21 cellular contexts compared by ENCODE assay signal in the genomic region with DNA sequence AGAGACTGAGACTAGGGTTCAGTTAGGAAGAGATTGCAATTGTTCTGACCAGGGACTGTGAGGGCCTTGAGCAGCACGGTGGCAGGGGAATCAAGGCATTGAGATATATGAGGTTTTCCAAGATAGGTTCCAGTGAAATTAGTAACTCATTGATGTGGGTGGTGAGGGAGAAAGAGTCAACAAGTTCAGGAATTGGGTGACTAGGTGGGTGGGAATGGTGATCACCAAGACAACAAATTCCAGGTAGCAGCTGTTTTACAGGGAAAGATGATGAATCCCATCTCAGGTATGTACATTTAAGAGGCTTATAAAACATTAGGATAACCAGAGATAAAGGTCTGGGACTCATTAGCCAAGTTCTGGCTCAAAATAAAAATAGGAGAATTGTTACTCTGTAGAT.
A peak's percentile ranks its signal among the peaks of the same experiment; 100 is the strongest.
DNase-seq lines count a peak whose midpoint lies in the region; ATAC-seq and TF ChIP-seq lines count a peak whose summit lies in the region.
"Had no signal": no experiment of that assay in that cellular context is flagged by ENCODE, and none has a peak within 500 bp of the region (broad histone marks: within the 10 kb centered on the region; RNA-seq: fewer than 3 reads in every experiment).

No MANE protein-coding gene starts in this region.

- H3K23ac ChIP-seq in trophoblast cell (ENCODE audit: low read length), result no peak overlapping the region

- WGBS in esophagus muscularis mucosa, result 100% methylated on average over 1 of the region's 1 CpG
- WGBS in trophoblast cell (ENCODE audit: extremely low coverage, insufficient coverage, insufficient read length), result no CpG with 5 or more reads among the region's 1 CpG

- peak; percentile 31 for DNase-seq in HT-29 (ENCODE audit: low spot score)
- peak; percentile 71 for DNase-seq in RWPE1 (ENCODE audit: low spot score)
- peak; percentile 80 for DNase-seq in esophagus muscularis mucosa (ENCODE audit: extremely low spot score)
- peak; percentile 82 to 93 for DNase-seq in trophoblast cell
- DNase-seq in lower lobe of right lung, result no peak
- DNase-seq in neural progenitor cell (ENCODE audit: low spot score), result no peak
- DNase-seq in stimulated activated naive B cell treated with anti-CD40 and anti-IgM and Interleukin-4, amounts not matched to agents 10 μg/mL and 1 μg/mL and 100 μg/mL, for 72 hours, result no peak
- DNase-seq: Caco-2; CD8-positive, alpha-beta T cell; GF-D8; H9; KG1; MM.1S; NCI-H2029; NCI-H446; NCI-H524 treated with DMSO at 0.1 percent for 48 hours; RPMI8226; SHP77 treated with DMSO at 0.1 percent for 48 hours had no signal

- H3F3A ChIP-seq in neural progenitor cell (ENCODE audit: low read depth), result no peaks in the 10 kb centered on the region

- no peaks in the 10 kb centered on the region for H3K4me1 ChIP-seq in esophagus muscularis mucosa
- H3K4me1 ChIP-seq in trophoblast cell (ENCODE audit: control insufficient read depth in 1 of 2, insufficient read depth in 2 of 2, low read length in 2 of 2), result no peaks in the 10 kb centered on the region
- H3K4me1 ChIP-seq in lower lobe of right lung, result no peaks in the 10 kb centered on the region
- H3K4me1 ChIP-seq in neural progenitor cell, result no peaks in the 10 kb centered on the region
- H3K4me1 ChIP-seq: Caco-2 had no signal

- H4K8ac ChIP-seq in trophoblast cell (ENCODE audit: low read depth, low read length), result no peak overlapping the region

- intact Hi-C loops in esophagus muscularis mucosa (cut with DNase I), result no loop called here
- intact Hi-C loops in lower lobe of right lung (cut with DNase I), result no loop called here

- H3K36me3 Mint-ChIP-seq in neural progenitor cell, result no peaks in the 10 kb centered on the region
- H3K36me3 Mint-ChIP-seq in stimulated activated naive B cell treated with anti-CD40 and anti-IgM and Interleukin-4, amounts not matched to agents 10 μg/mL and 1 μg/mL and 100 μg/mL, for 72 hours, result no peaks in the 10 kb centered on the region
- H3K36me3 Mint-ChIP-seq: CD8-positive, alpha-beta T cell had no signal

- H3K79me1 ChIP-seq in trophoblast cell (ENCODE audit: low read length), result no peaks in the 10 kb centered on the region

- no peak overlapping the region for H2BK12ac ChIP-seq in trophoblast cell (ENCODE audit: low read length)

- H3K9me3 Mint-ChIP-seq in neural progenitor cell, result no peaks in the 10 kb centered on the region
- H3K9me3 Mint-ChIP-seq in stimulated activated naive B cell treated with anti-CD40 and anti-IgM and Interleukin-4, amounts not matched to agents 10 μg/mL and 1 μg/mL and 100 μg/mL, for 72 hours, result no peaks in the 10 kb centered on the region
- H3K9me3 Mint-ChIP-seq: GM23338, H9 had no signal

- H3K4me3 ChIP-seq in esophagus muscularis mucosa, result no peak overlapping the region
- H3K4me3 ChIP-seq in trophoblast cell (ENCODE audit: low read depth, low read length), result no peak overlapping the region
- no peak overlapping the region for H3K4me3 ChIP-seq in lower lobe of right lung
- no peak overlapping the region for H3K4me3 ChIP-seq in neural progenitor cell
- H3K4me3 ChIP-seq: GM23338 had no signal

- H3K9ac ChIP-seq in trophoblast cell (ENCODE audit: low read length), result no peak overlapping the region
- no peak overlapping the region for H3K9ac ChIP-seq in neural progenitor cell

- no peak overlapping the region for H3K4ac ChIP-seq in trophoblast cell (ENCODE audit: low read depth, low read length)

- POLR2A ChIA-PET in RWPE1 (lab: Yijun Ruan, JAX; ENCODE audit: low non-redundant PET), result no interaction called here

- no peak overlapping the region for H3K27ac Mint-ChIP-seq in neural progenitor cell
- no peak overlapping the region for H3K27ac Mint-ChIP-seq in stimulated activated naive B cell treated with anti-CD40 and anti-IgM and Interleukin-4, amounts not matched to agents 10 μg/mL and 1 μg/mL and 100 μg/mL, for 72 hours
- H3K27ac Mint-ChIP-seq: CD8-positive, alpha-beta T cell; GM23338; H9 had no signal

- H3K18ac ChIP-seq in trophoblast cell (ENCODE audit: low read length), result no peak overlapping the region

- no peak for TF ChIP-seq EP300 in esophagus muscularis mucosa (IDR thresholded peaks at IDR 0.05)

- H3K4me3 Mint-ChIP-seq in neural progenitor cell, result no peak overlapping the region
- no peak overlapping the region for H3K4me3 Mint-ChIP-seq in stimulated activated naive B cell treated with anti-CD40 and anti-IgM and Interleukin-4, amounts not matched to agents 10 μg/mL and 1 μg/mL and 100 μg/mL, for 72 hours
- H3K4me3 Mint-ChIP-seq: B cell; CD8-positive, alpha-beta T cell; GM23338; H9 had no signal

- H3K27ac ChIP-seq in RWPE1, result no peak overlapping the region
- H3K27ac ChIP-seq in esophagus muscularis mucosa (replicated peaks in 1 of 4), result no peak overlapping the region
- H3K27ac ChIP-seq in trophoblast cell (ENCODE audit: low read depth, low read length), result no peak overlapping the region
- no peak overlapping the region for H3K27ac ChIP-seq in lower lobe of right lung
- no peak overlapping the region for H3K27ac ChIP-seq in neural progenitor cell
- H3K27ac ChIP-seq: C4-2B had no signal

- H2AFZ ChIP-seq in trophoblast cell (ENCODE audit: insufficient read depth, low read length, poor library complexity) (no peak overlapping the region), neural progenitor cell (replicated peaks) (no peak overlapping the region)
- H2AFZ ChIP-seq: GM23338 had no signal

- TF ChIP-seq CTCF in RWPE1 (conservative IDR thresholded peaks at IDR 0.05; ENCODE audit: low read depth) (no peak), esophagus muscularis mucosa (IDR thresholded peaks at IDR 0.05) (no peak), lower lobe of right lung (IDR thresholded peaks at IDR 0.05) (no peak), neural progenitor cell (IDR thresholded peaks at IDR 0.05) (no peak)

- H3K36me3 ChIP-seq in esophagus muscularis mucosa, result no peaks in the 10 kb centered on the region
- H3K36me3 ChIP-seq in trophoblast cell (ENCODE audit: control insufficient read depth in 1 of 2, insufficient read depth in 2 of 2, low read length in 2 of 2), result no peaks in the 10 kb centered on the region
- no peaks in the 10 kb centered on the region for H3K36me3 ChIP-seq in lower lobe of right lung
- no peaks in the 10 kb centered on the region for H3K36me3 ChIP-seq in neural progenitor cell

- H4K12ac ChIP-seq in trophoblast cell (ENCODE audit: low read depth, low read length), result no peak overlapping the region

- no peak overlapping the region for H4K91ac ChIP-seq in trophoblast cell (ENCODE audit: low read depth, low read length)

- CTCF ChIA-PET in RWPE1 (lab: Yijun Ruan, JAX), result interaction anchor here (0.6 kb wide), 1 partner anchor 138 kb away, joined by 3 read pairs; no protein-coding TSS in a partner anchor

- no peak overlapping the region for H2BK120ac ChIP-seq in trophoblast cell (ENCODE audit: insufficient read depth, low read length, poor library complexity)

- no peaks in the 10 kb centered on the region for H3K79me2 ChIP-seq in trophoblast cell (ENCODE audit: control insufficient read depth, insufficient read depth, low read length, poor library complexity)
- H3K79me2 ChIP-seq in neural progenitor cell (ENCODE audit: low read depth), result no peaks in the 10 kb centered on the region

- no peaks in the 10 kb centered on the region for H3K27me3 Mint-ChIP-seq in neural progenitor cell (ENCODE audit: insufficient read depth, low read depth)
- peaks cover 15 to 18% of the 10 kb centered on the region in 2 donors for H3K27me3 Mint-ChIP-seq in stimulated activated naive B cell treated with anti-CD40 and anti-IgM and Interleukin-4, amounts not matched to agents 10 μg/mL and 1 μg/mL and 100 μg/mL, for 72 hours

- H2AK5ac ChIP-seq in trophoblast cell (ENCODE audit: low read length), result no peak overlapping the region

- TF ChIP-seq POLR2A in esophagus muscularis mucosa (IDR thresholded peaks at IDR 0.05; ENCODE audit: low read depth), result no peak

- no peak overlapping the region for H3K4me2 ChIP-seq in trophoblast cell (ENCODE audit: low read length)
- H3K4me2 ChIP-seq in neural progenitor cell, result no peak overlapping the region
- H3K4me2 ChIP-seq: GM23338 had no signal

- H3K9me3 ChIP-seq in esophagus muscularis mucosa (no peaks in the 10 kb centered on the region), trophoblast cell (ENCODE audit: insufficient read depth, low read depth, low read length) (no peaks in the 10 kb centered on the region), lower lobe of right lung (no peaks in the 10 kb centered on the region), neural progenitor cell (ENCODE audit: low read depth) (no peaks in the 10 kb centered on the region)
- H3K9me3 ChIP-seq: Caco-2 had no signal

- H3K27me3 ChIP-seq in esophagus muscularis mucosa, result no peaks in the 10 kb centered on the region
- H3K27me3 ChIP-seq in trophoblast cell (ENCODE audit: insufficient read depth, low read length), result no peaks in the 10 kb centered on the region
- H3K27me3 ChIP-seq in lower lobe of right lung (ENCODE audit: low read depth), result peaks cover 6% of the 10 kb centered on the region
- no peaks in the 10 kb centered on the region for H3K27me3 ChIP-seq in neural progenitor cell

- H4K20me1 ChIP-seq in neural progenitor cell (ENCODE audit: low read depth), result no peaks in the 10 kb centered on the region

- ATAC-seq in lower lobe of right lung, result no peak
- ATAC-seq in stimulated activated naive B cell treated with anti-CD40 and anti-IgM and Interleukin-4, amounts not matched to agents 10 μg/mL and 1 μg/mL and 100 μg/mL, for 72 hours (replicated peaks), result no peak
- ATAC-seq: CD8-positive, alpha-beta T cell; GM23338 had no signal

- H3K4me1 Mint-ChIP-seq in neural progenitor cell, result no peaks in the 10 kb centered on the region
- peaks cover 0 to 1% of the 10 kb centered on the region in 2 donors for H3K4me1 Mint-ChIP-seq in stimulated activated naive B cell treated with anti-CD40 and anti-IgM and Interleukin-4, amounts not matched to agents 10 μg/mL and 1 μg/mL and 100 μg/mL, for 72 hours
- H3K4me1 Mint-ChIP-seq: GM23338, H9 had no signal

- H2BK5ac ChIP-seq in trophoblast cell (ENCODE audit: low read depth, low read length, poor library complexity), result no peak overlapping the region

- no peak overlapping the region for H3K14ac ChIP-seq in trophoblast cell (ENCODE audit: low read length)

Comparison
In these comparisons a context has a peak if more than half of its experiments do, and no peak if none do; other contexts are left out.
1. DNase-seq: peak in HT-29 (single experiment), RWPE1 (single experiment), esophagus muscularis mucosa (single experiment) and trophoblast cell (2 of 2); none in lower lobe of right lung (single experiment), neural progenitor cell (single experiment) and stimulated activated naive B cell treated with anti-CD40 and anti-IgM and Interleukin-4, amounts not matched to agents 10 μg/mL and 1 μg/mL and 100 μg/mL, for 72 hours (single experiment).